Comparison of ENCODE assay signal across 9 cellular contexts in the genomic region with DNA sequence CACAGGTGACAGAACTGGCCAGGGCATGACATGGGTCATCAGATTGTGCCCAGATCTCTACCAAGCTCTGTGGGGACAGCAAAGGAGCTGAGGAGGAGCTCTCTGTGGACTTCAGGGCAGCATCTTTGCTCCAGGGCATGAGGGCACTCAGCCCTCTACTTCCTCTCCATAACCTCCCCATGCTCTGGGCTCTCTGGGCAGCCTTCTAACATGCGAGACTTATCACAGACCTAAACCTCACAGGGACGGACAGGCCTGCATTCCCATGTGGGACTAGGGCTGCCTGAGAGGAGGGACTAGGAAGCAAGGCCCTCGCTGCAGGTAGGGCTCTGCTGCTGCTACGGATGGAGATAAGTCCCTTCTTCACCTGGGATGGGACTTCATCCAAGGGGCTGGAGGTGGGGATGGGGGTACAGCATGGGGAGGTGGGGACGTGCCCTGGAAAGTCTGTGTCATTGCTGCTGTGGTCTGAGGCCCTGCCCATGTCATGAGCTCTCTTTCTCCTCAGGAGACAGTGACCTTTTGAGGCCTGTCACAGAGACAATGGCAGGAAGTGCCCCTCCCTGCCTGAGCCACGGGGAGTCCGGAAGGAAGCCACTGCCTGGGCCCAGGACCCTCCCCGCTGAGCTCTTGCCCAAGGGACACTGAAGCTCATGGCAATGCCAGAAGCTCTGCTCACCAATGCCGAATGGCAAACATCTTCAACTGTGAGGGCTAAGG. TPM values are rescaled to one million over a fixed set of nuclear protein-coding genes. Genes with fewer than 3 reads are reported as not detected.
DNase-seq lines count a peak whose midpoint lies in the region; ATAC-seq and TF ChIP-seq lines count a peak whose summit lies in the region.
"Had no signal": no experiment of that assay in that cellular context is flagged by ENCODE, and none has a peak within 500 bp of the region (broad histone marks: within the 10 kb centered on the region; RNA-seq: fewer than 3 reads in every experiment).

No MANE protein-coding gene starts in this region.

- ATAC-seq in gastroesophageal sphincter (peak; percentile 24), HG03432 (IDR thresholded peaks at IDR 0.05; ENCODE audit: unreplicated experiment) (no peak), GM21390 (IDR thresholded peaks at IDR 0.05; ENCODE audit: unreplicated experiment) (no peak)
- ATAC-seq: Panc1 had no signal

- H3K4me3 ChIP-seq in Loucy (ENCODE audit: low read length, poor library complexity, severe bottlenecking): peak overlapping the region; percentile 32
- no peak overlapping the region for H3K4me3 ChIP-seq in gastroesophageal sphincter

- H3K4me1 ChIP-seq in Loucy (ENCODE audit: insufficient read depth, low read length, poor library complexity, severe bottlenecking): peaks cover 19% of the 10 kb centered on the region
- peaks cover 0 to 76% (median 18%) of the 10 kb centered on the region in 3 donors for H3K4me1 ChIP-seq in gastroesophageal sphincter

- no peaks in the 10 kb centered on the region for H3K79me2 ChIP-seq in Loucy (ENCODE audit: insufficient read depth, low read length)

- no peaks in the 10 kb centered on the region for H3F3A ChIP-seq in Loucy (ENCODE audit: low read depth)

- H3K36me3 ChIP-seq in Loucy (ENCODE audit: insufficient read depth, low read length) (no peaks in the 10 kb centered on the region), gastroesophageal sphincter (peaks cover 0 to 18% of the 10 kb centered on the region in 2 donors)

- H3K9ac ChIP-seq in Loucy (ENCODE audit: low read depth, low read length, poor library complexity, severe bottlenecking): peak overlapping the region; percentile 54

- H4K20me1 ChIP-seq in Loucy (ENCODE audit: insufficient read depth, low read length, poor library complexity, severe bottlenecking): no peaks in the 10 kb centered on the region

- peak overlapping the region; percentile 55 for H3K4me2 ChIP-seq in Loucy (ENCODE audit: low read depth, low read length, poor library complexity, severe bottlenecking)

- peak overlapping the region; percentile 75; the same call in 1 of the 2 replicates for H2AFZ ChIP-seq in Loucy (ENCODE audit: low read length)

- no peak for TF ChIP-seq EP300 in gastroesophageal sphincter (IDR thresholded peaks at IDR 0.05)

- no peaks in the 10 kb centered on the region for H3K9me2 ChIP-seq in Loucy (replicated peaks; ENCODE audit: low read depth, low read length)

- H3K27me3 ChIP-seq in Loucy (ENCODE audit: insufficient read depth, low read length, poor library complexity, severe bottlenecking) (no peaks in the 10 kb centered on the region), gastroesophageal sphincter (no peaks in the 10 kb centered on the region)

- no CpG with 5 or more reads among the region's 9 CpGs for WGBS in gastroesophageal sphincter (ENCODE audit: low coverage in 1 of 2), 2 donors

- no peak for TF ChIP-seq POLR2A in gastroesophageal sphincter (IDR thresholded peaks at IDR 0.05)

- peak; percentile 15 to 34 for DNase-seq in activated CD4-positive, alpha-beta T cell treated with anti-CD3 and anti-CD28 coated beads, Interleukin-2, amount 50 U/mL, for 24 hours (ENCODE audit: low read depth in 1 of 2, low spot score in 1 of 2)
- DNase-seq in stimulated activated CD8-positive, alpha-beta memory T cell treated with anti-CD3 and anti-CD28 coated beads, Interleukin-2, amount 100 ng/mL, for 1 hour (ENCODE audit: low read depth in 2 of 2): peak; percentile 24
- no peak for DNase-seq in DMS79 treated with DMSO at 0.1 percent for 48 hours (lab: John Stamatoyannopoulos, UW)
- no peak for DNase-seq in NCI-H1048 (lab: John Stamatoyannopoulos, UW)

- no peak for TF ChIP-seq CTCF in Loucy (conservative IDR thresholded peaks at IDR 0.05; ENCODE audit: low read length)
- no peak for TF ChIP-seq CTCF in gastroesophageal sphincter (IDR thresholded peaks at IDR 0.05)

- no peaks in the 10 kb centered on the region for H3K9me3 ChIP-seq in Loucy (ENCODE audit: insufficient read depth, low read depth, low read length)
- no peaks in the 10 kb centered on the region for H3K9me3 ChIP-seq in gastroesophageal sphincter

- peak overlapping the region in 3 of 4 donors; percentile 21 to 54 (median 52) for H3K27ac ChIP-seq in gastroesophageal sphincter

RNA-seq across cellular contexts. Expression of a gene that starts 44.1 kb away (rescaled TPM):
- total RNA-seq in gastroesophageal sphincter: 10 to 100 TPM in 3 of 4 donors, 1 to 10 TPM in 1; 9.9 to 20.4 (median 16.4) TPM

Comparison
In these comparisons a context has a peak if more than half of its experiments do, and no peak if none do; other contexts are left out.
1. DNase-seq: peak in activated CD4-positive, alpha-beta T cell treated with anti-CD3 and anti-CD28 coated beads, Interleukin-2, amount 50 U/mL, for 24 hours (2 of 2) and stimulated activated CD8-positive, alpha-beta memory T cell treated with anti-CD3 and anti-CD28 coated beads, Interleukin-2, amount 100 ng/mL, for 1 hour (2 of 2); none in DMS79 treated with DMSO at 0.1 percent for 48 hours (single experiment) and NCI-H1048 (single experiment).